Comparison of ENCODE assay signal across 2 cellular contexts in genomic region chr21:29185633-29186032, GRCh38.
A peak's percentile ranks its signal among the peaks of the same experiment; 100 is the strongest.
TF ChIP-seq lines count a peak whose summit lies in the region.

No MANE protein-coding gene starts in this region.

TF ChIP-seq in HEK293, 187 proteins besides CTCF, POLR2A, EP300 and RAD21:
- TF ChIP-seq REST (tag by site-specific recombination; IDR thresholded peaks at IDR 0.05) = no peak
- TF ChIP-seq ZNF416 (tag by site-specific recombination; IDR thresholded peaks at IDR 0.05) = peak; percentile 90

TF ChIP-seq in HepG2, 621 proteins besides CTCF, POLR2A, EP300 and RAD21:
- TF ChIP-seq ZNF570 (CRISPR knock-in tag; IDR thresholded peaks at IDR 0.05; ENCODE audit: borderline replicate concordance) (no peak), DMAP1 (CRISPR knock-in tag; IDR thresholded peaks at IDR 0.05) (no peak), SPEN (CRISPR knock-in tag; IDR thresholded peaks at IDR 0.05; ENCODE audit: low read depth) (no peak), CEBPB (IDR thresholded peaks at IDR 0.05; ENCODE audit: borderline replicate concordance, low read depth, low read length) (0 out of 2 replicates have a peak, but pooled peaks have one; percentile 3), THYN1 (CRISPR knock-in tag; IDR thresholded peaks at IDR 0.05; ENCODE audit: borderline replicate concordance, low read depth) (no peak)
